ENCODE assay signal across 8 cellular contexts in genomic region chr2:18149660-18150246, GRCh38.
DNase-seq lines count a peak whose midpoint lies in the region; ATAC-seq, FAIRE-seq and TF ChIP-seq lines count a peak whose summit lies in the region.

No MANE protein-coding gene starts in this region.

- ATAC-seq in A549 (peak in 1 of 2 experiments; percentile 75; a peak in 3 of 6 replicates), GM18505 (IDR thresholded peaks at IDR 0.05; ENCODE audit: unreplicated experiment) (peak; percentile 70), HG03571 (IDR thresholded peaks at IDR 0.05; ENCODE audit: unreplicated experiment) (peak; percentile 77), HG03460 (IDR thresholded peaks at IDR 0.05; ENCODE audit: unreplicated experiment) (no peak), HG03469 (IDR thresholded peaks at IDR 0.05; ENCODE audit: unreplicated experiment) (no peak)

- TF ChIP-seq POLR2A in A549 (IDR thresholded peaks at IDR 0.05; ENCODE audit: low read length), result no peak
- TF ChIP-seq POLR2A in GM18505 (IDR thresholded peaks at IDR 0.05; ENCODE audit: borderline replicate concordance, extremely low read depth, insufficient read depth, insufficient read length), result no peak

- POLR2A ChIA-PET in A549 (lab: Yijun Ruan, JAX), result no interaction called here

- no peaks in the 10 kb centered on the region for H3K4me1 ChIP-seq in A549

- no peak overlapping the region for H3K4me3 ChIP-seq in A549

- no peak overlapping the region for H3K4me2 ChIP-seq in A549

- no peaks in the 10 kb centered on the region for H3K9me3 ChIP-seq in A549

- peak; percentile 45 for TF ChIP-seq CTCF in A549 (IDR thresholded peaks at IDR 0.05)
- peak; percentile 77 for TF ChIP-seq CTCF in neural crest cell (conservative IDR thresholded peaks at IDR 0.05)

- no peaks in the 10 kb centered on the region for H3K36me3 Mint-ChIP-seq in neural crest cell (ENCODE audit: low read depth)

- H3K9me3 Mint-ChIP-seq in neural crest cell, result no peaks in the 10 kb centered on the region

- FAIRE-seq in A549 (lab: Jason Lieb, UNC), result no peak

- no peak overlapping the region for H3K4me3 Mint-ChIP-seq in neural crest cell

- CTCF ChIA-PET in A549 (lab: Yijun Ruan, JAX), result interaction anchor here (0.7 to 0.8 kb wide), 2 partner anchors 63 to 298 kb away, joined by 3 read pairs; no protein-coding TSS in a partner anchor

- 2% methylated on average over 3 of the region's 3 CpGs for WGBS in A549 (ENCODE audit: missing lambda C conversion rate)

- no peak for TF ChIP-seq EP300 in A549 (IDR thresholded peaks at IDR 0.05)

- H3K27me3 Mint-ChIP-seq in neural crest cell (ENCODE audit: low read depth), result no peaks in the 10 kb centered on the region

- no peak overlapping the region for H3K27ac Mint-ChIP-seq in neural crest cell (ENCODE audit: unreplicated experiment)

- H3K4me1 Mint-ChIP-seq in neural crest cell, result no peaks in the 10 kb centered on the region

- peak; percentile 18 to 50 for DNase-seq in A549 (ENCODE audit: low read depth in 1 of 2, low spot score in 1 of 2)
- DNase-seq in NOMO-1 (lab: John Stamatoyannopoulos, UW; ENCODE audit: unreplicated experiment in 2 of 2), result peak; percentile 19 to 25
- DNase-seq in dermis blood vessel endothelial cell, result peak; percentile 61
- DNase-seq in neural crest cell (ENCODE audit: low read depth, low spot score), result no peak

- no peak overlapping the region for H3K27ac ChIP-seq in A549

- peak; percentile 44 to 54; a peak in 4 of 5 replicates for TF ChIP-seq RAD21 in A549 (conservative IDR thresholded peaks at IDR 0.05 in 1 of 2, IDR thresholded peaks at IDR 0.05 in 1 of 2)

TF ChIP-seq in A549, 52 proteins besides CTCF, POLR2A, EP300 and RAD21:
- peak; percentile 63 for TF ChIP-seq MAFK (IDR thresholded peaks at IDR 0.05; ENCODE audit: partially characterized antibody)
- no peak for TF ChIP-seq KDM1A (IDR thresholded peaks at IDR 0.05; ENCODE audit: low read depth)

Comparison
In these comparisons a context has a peak if more than half of its experiments do, and no peak if none do; other contexts are left out.
1. ATAC-seq: peak in GM18505 (single experiment) and HG03571 (single experiment); none in HG03460 (single experiment) and HG03469 (single experiment).